Comparison of ENCODE assay signal across 8 cellular contexts in the genomic region with DNA sequence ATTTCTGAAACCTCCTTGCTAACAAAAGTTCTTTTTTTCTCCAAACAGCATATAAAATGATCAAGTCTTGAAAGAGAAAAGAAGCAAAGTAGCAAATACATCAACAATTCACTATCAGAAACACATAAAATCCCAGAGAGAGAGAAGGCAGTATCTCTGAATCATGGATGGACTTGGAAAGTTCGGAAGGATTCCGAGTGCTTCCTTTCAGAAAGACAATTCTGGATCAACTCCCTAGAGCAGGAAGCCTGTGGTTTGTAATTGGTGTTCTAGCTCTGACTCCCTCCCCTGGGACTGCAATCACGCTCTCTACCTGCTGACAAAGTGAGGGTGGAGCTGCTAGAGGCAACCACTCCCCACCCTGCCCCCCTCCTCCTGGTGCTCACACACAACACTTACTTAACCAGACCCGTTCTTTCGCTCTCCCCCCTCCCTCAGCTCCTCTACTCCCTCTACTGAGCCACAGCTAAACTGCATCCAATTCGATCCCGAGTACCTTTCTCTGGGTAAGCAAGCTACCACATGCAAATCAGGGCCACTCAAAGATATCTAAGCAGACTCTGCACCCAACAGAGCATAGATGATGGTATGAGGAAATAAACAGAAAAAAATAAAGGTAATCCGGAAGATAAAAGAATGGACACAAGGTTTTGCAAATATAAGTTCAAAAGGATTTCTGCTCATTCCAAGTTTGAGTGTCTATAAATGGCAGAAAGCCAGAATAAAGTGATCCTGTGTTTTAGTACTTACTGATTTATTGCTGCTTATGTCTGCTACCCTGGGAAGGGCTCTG. TPM values are rescaled to one million over a fixed set of nuclear protein-coding genes. Genes with fewer than 3 reads are reported as not detected.
DNase-seq lines count a peak whose midpoint lies in the region; ATAC-seq, FAIRE-seq and TF ChIP-seq lines count a peak whose summit lies in the region.

A gene (minus strand): TSS at position 235 of the 793 bp plus-strand sequence. CDS start 1,957 bp downstream, outside the sequence.

- TF ChIP-seq CTCF in left ventricle myocardium inferior (IDR thresholded peaks at IDR 0.05; ENCODE audit: borderline replicate concordance) (peak; percentile 73), prostate gland (IDR thresholded peaks at IDR 0.05) (peak; percentile 59 to 97 (median 88))

- no peak for TF ChIP-seq POLR2A in GM12892 (IDR thresholded peaks at IDR 0.05; ENCODE audit: low read depth, low read length)
- peak; percentile 95 for TF ChIP-seq POLR2A in prostate gland (IDR thresholded peaks at IDR 0.05)

- WGBS in prostate gland, result 1% methylated on average over 8 of the region's 8 CpGs
- 3% methylated on average over 8 of the region's 8 CpGs for WGBS in urinary bladder

- H3K4me3 ChIP-seq in left ventricle myocardium inferior (peak within 1 kb of the TSS; percentile 64), prostate gland (peak within 1 kb of the TSS; percentile 37 to 40), urinary bladder (ENCODE audit: low read depth, low read length) (peak within 1 kb of the TSS; percentile 22)

- H3K36me3 ChIP-seq in left ventricle myocardium inferior (no peaks in the 10 kb centered on the region), prostate gland (no peaks in the 10 kb centered on the region), urinary bladder (ENCODE audit: insufficient read depth) (no peaks in the 10 kb centered on the region)

- H3K9me3 ChIP-seq in left ventricle myocardium inferior (replicated peaks) (no peaks in the 10 kb centered on the region), prostate gland (no peaks in the 10 kb centered on the region)

- H3K4me1 ChIP-seq in left ventricle myocardium inferior (peaks cover 7% of the 10 kb centered on the region), prostate gland (replicated peaks) (no peaks in the 10 kb centered on the region), urinary bladder (ENCODE audit: insufficient read depth) (no peaks in the 10 kb centered on the region)

- ATAC-seq in HG02798 (IDR thresholded peaks at IDR 0.05; ENCODE audit: poor library complexity, unreplicated experiment), result peak; percentile 98

- intact Hi-C loops in left ventricle myocardium inferior (cut with micrococcal nuclease) (no loop called here), prostate gland (cut with DNase I) (loop anchor here (5.0 kb wide), 3 partner anchors 65 to 170 kb away; a partner anchor contains a TSS)

- peak; percentile 99 for FAIRE-seq in GM12892 (lab: Jason Lieb, UNC)

- DNase-seq in GM12892 (ENCODE audit: insufficient read length) (peak; percentile 72), NCI-H128 (lab: John Stamatoyannopoulos, UW; ENCODE audit: unreplicated experiment) (peak; percentile 60), SW480 (ENCODE audit: low spot score) (peak; percentile 100), amygdala (lab: John Stamatoyannopoulos, UW) (peak in 55 of 56 donors; percentile 7 to 87 (median 60)), left ventricle myocardium inferior (peak; percentile 83), prostate gland (ENCODE audit: low spot score) (peak; percentile 99)

- peak within 1 kb of the TSS; percentile 71 for H3K27ac ChIP-seq in left ventricle myocardium inferior (replicated peaks)
- peak within 1 kb of the TSS; percentile 81 to 84 for H3K27ac ChIP-seq in prostate gland
- H3K27ac ChIP-seq in urinary bladder (ENCODE audit: low read depth), result peak within 1 kb of the TSS; percentile 51

- H3K27me3 ChIP-seq in left ventricle myocardium inferior (ENCODE audit: low read depth) (peaks cover 21% of the 10 kb centered on the region), prostate gland (replicated peaks; ENCODE audit: insufficient read depth) (no peaks in the 10 kb centered on the region)

RNA-seq across cellular contexts. Expression of the gene that starts here (rescaled TPM):
- polyA plus RNA-seq in GM12892 (2012; ENCODE audit: missing spikeins), result 2.7 TPM
- total RNA-seq in left ventricle myocardium inferior, result 4.7 TPM
- total RNA-seq in prostate gland, result 10 to 100 TPM; 29.3 to 31.9 TPM
- 2.2 TPM for total RNA-seq in urinary bladder
- 1.2 TPM for polyA plus RNA-seq in urinary bladder

Comparison
In these comparisons a context has a peak if more than half of its experiments do, and no peak if none do; other contexts are left out.
1. Peak in every context shown above with its lines: DNase-seq, ATAC-seq, H3K4me3 ChIP-seq and H3K27ac ChIP-seq.